ENCODE assay signal across 2 cellular contexts in the genomic region with DNA sequence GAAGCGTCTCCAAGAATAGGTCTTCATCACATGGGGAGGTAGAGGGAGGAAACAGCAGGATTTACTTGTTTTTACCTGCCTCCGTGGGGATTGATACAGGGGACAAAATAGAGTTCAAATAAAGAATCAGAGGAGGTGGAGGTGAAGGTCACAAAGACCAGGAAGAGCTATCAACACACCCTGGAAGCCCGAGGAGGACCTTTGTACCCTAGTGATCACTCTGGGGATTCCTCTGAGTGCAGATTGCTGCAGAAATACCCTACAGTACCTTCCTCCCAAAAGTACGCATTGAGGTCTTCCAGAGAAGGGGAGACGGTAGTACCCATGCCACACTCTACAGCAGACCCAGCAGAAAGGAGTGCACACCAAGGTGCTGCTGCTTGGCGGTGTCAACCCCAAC.
TF ChIP-seq lines count a peak whose summit lies in the region.

No MANE protein-coding gene starts in this region.

TF ChIP-seq in IMR-90, 13 proteins besides CTCF, POLR2A, EP300 and RAD21:
- TF ChIP-seq, protein P1, sequence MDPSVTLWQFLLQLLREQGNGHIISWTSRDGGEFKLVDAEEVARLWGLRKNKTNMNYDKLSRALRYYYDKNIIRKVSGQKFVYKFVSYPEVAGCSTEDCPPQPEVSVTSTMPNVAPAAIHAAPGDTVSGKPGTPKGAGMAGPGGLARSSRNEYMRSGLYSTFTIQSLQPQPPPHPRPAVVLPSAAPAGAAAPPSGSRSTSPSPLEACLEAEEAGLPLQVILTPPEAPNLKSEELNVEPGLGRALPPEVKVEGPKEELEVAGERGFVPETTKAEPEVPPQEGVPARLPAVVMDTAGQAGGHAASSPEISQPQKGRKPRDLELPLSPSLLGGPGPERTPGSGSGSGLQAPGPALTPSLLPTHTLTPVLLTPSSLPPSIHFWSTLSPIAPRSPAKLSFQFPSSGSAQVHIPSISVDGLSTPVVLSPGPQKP (IDR thresholded peaks at IDR 0.05; ENCODE audit: borderline replicate concordance, low read depth, low read length) = no peak
- TF ChIP-seq SMC3 (IDR thresholded peaks at IDR 0.05; ENCODE audit: low read depth, low read length) = no peak
- no peak for TF ChIP-seq RCOR1 (IDR thresholded peaks at IDR 0.05; ENCODE audit: insufficient replicate concordance, low read length)

TF ChIP-seq in HepG2, 621 proteins besides CTCF, POLR2A, EP300 and RAD21:
- TF ChIP-seq, protein P2, sequence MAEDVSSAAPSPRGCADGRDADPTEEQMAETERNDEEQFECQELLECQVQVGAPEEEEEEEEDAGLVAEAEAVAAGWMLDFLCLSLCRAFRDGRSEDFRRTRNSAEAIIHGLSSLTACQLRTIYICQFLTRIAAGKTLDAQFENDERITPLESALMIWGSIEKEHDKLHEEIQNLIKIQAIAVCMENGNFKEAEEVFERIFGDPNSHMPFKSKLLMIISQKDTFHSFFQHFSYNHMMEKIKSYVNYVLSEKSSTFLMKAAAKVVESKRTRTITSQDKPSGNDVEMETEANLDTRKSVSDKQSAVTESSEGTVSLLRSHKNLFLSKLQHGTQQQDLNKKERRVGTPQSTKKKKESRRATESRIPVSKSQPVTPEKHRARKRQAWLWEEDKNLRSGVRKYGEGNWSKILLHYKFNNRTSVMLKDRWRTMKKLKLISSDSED (CRISPR knock-in tag; IDR thresholded peaks at IDR 0.05) = no peak
- TF ChIP-seq KLF11 (CRISPR knock-in tag; IDR thresholded peaks at IDR 0.05) = no peak
- no peak for TF ChIP-seq ZNF550 (CRISPR knock-in tag; IDR thresholded peaks at IDR 0.05; ENCODE audit: borderline replicate concordance)
- TF ChIP-seq, protein P3, sequence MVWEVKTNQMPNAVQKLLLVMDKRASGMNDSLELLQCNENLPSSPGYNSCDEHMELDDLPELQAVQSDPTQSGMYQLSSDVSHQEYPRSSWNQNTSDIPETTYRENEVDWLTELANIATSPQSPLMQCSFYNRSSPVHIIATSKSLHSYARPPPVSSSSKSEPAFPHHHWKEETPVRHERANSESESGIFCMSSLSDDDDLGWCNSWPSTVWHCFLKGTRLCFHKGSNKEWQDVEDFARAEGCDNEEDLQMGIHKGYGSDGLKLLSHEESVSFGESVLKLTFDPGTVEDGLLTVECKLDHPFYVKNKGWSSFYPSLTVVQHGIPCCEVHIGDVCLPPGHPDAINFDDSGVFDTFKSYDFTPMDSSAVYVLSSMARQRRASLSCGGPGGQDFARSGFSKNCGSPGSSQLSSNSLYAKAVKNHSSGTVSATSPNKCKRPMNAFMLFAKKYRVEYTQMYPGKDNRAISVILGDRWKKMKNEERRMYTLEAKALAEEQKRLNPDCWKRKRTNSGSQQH (CRISPR knock-in tag; IDR thresholded peaks at IDR 0.05; ENCODE audit: low read depth) = no peak
- TF ChIP-seq HNF4G (IDR thresholded peaks at IDR 0.05; ENCODE audit: borderline replicate concordance, low read depth, low read length) = 0 out of 2 replicates have a peak, but pooled peaks have one; percentile 39
- no peak for TF ChIP-seq HNF4G (CRISPR knock-in tag; IDR thresholded peaks at IDR 0.05; ENCODE audit: borderline replicate concordance, low read depth)
- TF ChIP-seq, protein P4, sequence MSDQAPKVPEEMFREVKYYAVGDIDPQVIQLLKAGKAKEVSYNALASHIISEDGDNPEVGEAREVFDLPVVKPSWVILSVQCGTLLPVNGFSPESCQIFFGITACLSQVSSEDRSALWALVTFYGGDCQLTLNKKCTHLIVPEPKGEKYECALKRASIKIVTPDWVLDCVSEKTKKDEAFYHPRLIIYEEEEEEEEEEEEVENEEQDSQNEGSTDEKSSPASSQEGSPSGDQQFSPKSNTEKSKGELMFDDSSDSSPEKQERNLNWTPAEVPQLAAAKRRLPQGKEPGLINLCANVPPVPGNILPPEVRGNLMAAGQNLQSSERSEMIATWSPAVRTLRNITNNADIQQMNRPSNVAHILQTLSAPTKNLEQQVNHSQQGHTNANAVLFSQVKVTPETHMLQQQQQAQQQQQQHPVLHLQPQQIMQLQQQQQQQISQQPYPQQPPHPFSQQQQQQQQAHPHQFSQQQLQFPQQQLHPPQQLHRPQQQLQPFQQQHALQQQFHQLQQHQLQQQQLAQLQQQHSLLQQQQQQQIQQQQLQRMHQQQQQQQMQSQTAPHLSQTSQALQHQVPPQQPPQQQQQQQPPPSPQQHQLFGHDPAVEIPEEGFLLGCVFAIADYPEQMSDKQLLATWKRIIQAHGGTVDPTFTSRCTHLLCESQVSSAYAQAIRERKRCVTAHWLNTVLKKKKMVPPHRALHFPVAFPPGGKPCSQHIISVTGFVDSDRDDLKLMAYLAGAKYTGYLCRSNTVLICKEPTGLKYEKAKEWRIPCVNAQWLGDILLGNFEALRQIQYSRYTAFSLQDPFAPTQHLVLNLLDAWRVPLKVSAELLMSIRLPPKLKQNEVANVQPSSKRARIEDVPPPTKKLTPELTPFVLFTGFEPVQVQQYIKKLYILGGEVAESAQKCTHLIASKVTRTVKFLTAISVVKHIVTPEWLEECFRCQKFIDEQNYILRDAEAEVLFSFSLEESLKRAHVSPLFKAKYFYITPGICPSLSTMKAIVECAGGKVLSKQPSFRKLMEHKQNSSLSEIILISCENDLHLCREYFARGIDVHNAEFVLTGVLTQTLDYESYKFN (CRISPR knock-in tag; conservative IDR thresholded peaks at IDR 0.05) = no peak
- TF ChIP-seq XRCC5 (optimal IDR thresholded peaks at IDR 0.05; ENCODE audit: low read length) = no peak
- TF ChIP-seq LCORL (IDR thresholded peaks at IDR 0.05) = no peak
- no peak for TF ChIP-seq LCORL (CRISPR knock-in tag; IDR thresholded peaks at IDR 0.05)
- TF ChIP-seq NR2F1 (CRISPR knock-in tag; IDR thresholded peaks at IDR 0.05) = peak; percentile 33 to 59; a peak in 1 of 4 replicates
- TF ChIP-seq ZNF547 (CRISPR knock-in tag; IDR thresholded peaks at IDR 0.05) = no peak
- TF ChIP-seq ATRX (CRISPR knock-in tag; IDR thresholded peaks at IDR 0.05; ENCODE audit: borderline replicate concordance) = no peak
- TF ChIP-seq, protein P5, sequence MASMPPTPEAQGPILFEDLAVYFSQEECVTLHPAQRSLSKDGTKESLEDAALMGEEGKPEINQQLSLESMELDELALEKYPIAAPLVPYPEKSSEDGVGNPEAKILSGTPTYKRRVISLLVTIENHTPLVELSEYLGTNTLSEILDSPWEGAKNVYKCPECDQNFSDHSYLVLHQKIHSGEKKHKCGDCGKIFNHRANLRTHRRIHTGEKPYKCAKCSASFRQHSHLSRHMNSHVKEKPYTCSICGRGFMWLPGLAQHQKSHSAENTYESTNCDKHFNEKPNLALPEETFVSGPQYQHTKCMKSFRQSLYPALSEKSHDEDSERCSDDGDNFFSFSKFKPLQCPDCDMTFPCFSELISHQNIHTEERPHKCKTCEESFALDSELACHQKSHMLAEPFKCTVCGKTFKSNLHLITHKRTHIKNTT (CRISPR knock-in tag; IDR thresholded peaks at IDR 0.05) = no peak
- TF ChIP-seq, protein P6, sequence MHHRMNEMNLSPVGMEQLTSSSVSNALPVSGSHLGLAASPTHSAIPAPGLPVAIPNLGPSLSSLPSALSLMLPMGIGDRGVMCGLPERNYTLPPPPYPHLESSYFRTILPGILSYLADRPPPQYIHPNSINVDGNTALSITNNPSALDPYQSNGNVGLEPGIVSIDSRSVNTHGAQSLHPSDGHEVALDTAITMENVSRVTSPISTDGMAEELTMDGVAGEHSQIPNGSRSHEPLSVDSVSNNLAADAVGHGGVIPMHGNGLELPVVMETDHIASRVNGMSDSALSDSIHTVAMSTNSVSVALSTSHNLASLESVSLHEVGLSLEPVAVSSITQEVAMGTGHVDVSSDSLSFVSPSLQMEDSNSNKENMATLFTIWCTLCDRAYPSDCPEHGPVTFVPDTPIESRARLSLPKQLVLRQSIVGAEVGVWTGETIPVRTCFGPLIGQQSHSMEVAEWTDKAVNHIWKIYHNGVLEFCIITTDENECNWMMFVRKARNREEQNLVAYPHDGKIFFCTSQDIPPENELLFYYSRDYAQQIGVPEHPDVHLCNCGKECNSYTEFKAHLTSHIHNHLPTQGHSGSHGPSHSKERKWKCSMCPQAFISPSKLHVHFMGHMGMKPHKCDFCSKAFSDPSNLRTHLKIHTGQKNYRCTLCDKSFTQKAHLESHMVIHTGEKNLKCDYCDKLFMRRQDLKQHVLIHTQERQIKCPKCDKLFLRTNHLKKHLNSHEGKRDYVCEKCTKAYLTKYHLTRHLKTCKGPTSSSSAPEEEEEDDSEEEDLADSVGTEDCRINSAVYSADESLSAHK (CRISPR knock-in tag; IDR thresholded peaks at IDR 0.05; ENCODE audit: borderline replicate concordance) = no peak
- TF ChIP-seq GATAD2A (CRISPR knock-in tag; IDR thresholded peaks at IDR 0.05) = no peak
- peak; percentile 37; the same call in 1 of the 2 replicates for TF ChIP-seq HNF4A (CRISPR knock-in tag; IDR thresholded peaks at IDR 0.05)
- no peak for TF ChIP-seq ZNF850 (CRISPR knock-in tag; conservative IDR thresholded peaks at IDR 0.05)
- no peak for TF ChIP-seq ZNF224 (CRISPR knock-in tag; IDR thresholded peaks at IDR 0.05)
- TF ChIP-seq, protein P7, sequence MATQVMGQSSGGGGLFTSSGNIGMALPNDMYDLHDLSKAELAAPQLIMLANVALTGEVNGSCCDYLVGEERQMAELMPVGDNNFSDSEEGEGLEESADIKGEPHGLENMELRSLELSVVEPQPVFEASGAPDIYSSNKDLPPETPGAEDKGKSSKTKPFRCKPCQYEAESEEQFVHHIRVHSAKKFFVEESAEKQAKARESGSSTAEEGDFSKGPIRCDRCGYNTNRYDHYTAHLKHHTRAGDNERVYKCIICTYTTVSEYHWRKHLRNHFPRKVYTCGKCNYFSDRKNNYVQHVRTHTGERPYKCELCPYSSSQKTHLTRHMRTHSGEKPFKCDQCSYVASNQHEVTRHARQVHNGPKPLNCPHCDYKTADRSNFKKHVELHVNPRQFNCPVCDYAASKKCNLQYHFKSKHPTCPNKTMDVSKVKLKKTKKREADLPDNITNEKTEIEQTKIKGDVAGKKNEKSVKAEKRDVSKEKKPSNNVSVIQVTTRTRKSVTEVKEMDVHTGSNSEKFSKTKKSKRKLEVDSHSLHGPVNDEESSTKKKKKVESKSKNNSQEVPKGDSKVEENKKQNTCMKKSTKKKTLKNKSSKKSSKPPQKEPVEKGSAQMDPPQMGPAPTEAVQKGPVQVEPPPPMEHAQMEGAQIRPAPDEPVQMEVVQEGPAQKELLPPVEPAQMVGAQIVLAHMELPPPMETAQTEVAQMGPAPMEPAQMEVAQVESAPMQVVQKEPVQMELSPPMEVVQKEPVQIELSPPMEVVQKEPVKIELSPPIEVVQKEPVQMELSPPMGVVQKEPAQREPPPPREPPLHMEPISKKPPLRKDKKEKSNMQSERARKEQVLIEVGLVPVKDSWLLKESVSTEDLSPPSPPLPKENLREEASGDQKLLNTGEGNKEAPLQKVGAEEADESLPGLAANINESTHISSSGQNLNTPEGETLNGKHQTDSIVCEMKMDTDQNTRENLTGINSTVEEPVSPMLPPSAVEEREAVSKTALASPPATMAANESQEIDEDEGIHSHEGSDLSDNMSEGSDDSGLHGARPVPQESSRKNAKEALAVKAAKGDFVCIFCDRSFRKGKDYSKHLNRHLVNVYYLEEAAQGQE (IDR thresholded peaks at IDR 0.05; ENCODE audit: borderline replicate concordance in 1 of 2, low read depth in 1 of 2, low read length in 2 of 2) = no peak
- no peak for TF ChIP-seq ZNF660 (CRISPR knock-in tag; IDR thresholded peaks at IDR 0.05; ENCODE audit: borderline replicate concordance, low read depth)
- no peak for TF ChIP-seq CHD4 (IDR thresholded peaks at IDR 0.05; ENCODE audit: borderline replicate concordance, low read length)
- no peak for TF ChIP-seq ZEB1 (IDR thresholded peaks at IDR 0.05; ENCODE audit: insufficient replicate concordance, low read depth)
- no peak for TF ChIP-seq MAZ (IDR thresholded peaks at IDR 0.05; ENCODE audit: borderline replicate concordance, low read depth, low read length)
- TF ChIP-seq MAZ (CRISPR knock-in tag; IDR thresholded peaks at IDR 0.05; ENCODE audit: low read depth) = no peak
- TF ChIP-seq, protein P8, sequence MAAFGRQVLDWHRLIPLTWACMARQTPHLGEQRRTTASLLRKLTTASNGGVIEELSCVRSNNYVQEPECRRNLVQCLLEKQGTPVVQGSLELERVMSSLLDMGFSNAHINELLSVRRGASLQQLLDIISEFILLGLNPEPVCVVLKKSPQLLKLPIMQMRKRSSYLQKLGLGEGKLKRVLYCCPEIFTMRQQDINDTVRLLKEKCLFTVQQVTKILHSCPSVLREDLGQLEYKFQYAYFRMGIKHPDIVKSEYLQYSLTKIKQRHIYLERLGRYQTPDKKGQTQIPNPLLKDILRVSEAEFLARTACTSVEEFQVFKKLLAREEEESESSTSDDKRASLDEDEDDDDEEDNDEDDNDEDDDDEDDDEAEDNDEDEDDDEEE (CRISPR knock-in tag; IDR thresholded peaks at IDR 0.05) = no peak
